ENCODE assay signal across 8 cellular contexts in the genomic region with DNA sequence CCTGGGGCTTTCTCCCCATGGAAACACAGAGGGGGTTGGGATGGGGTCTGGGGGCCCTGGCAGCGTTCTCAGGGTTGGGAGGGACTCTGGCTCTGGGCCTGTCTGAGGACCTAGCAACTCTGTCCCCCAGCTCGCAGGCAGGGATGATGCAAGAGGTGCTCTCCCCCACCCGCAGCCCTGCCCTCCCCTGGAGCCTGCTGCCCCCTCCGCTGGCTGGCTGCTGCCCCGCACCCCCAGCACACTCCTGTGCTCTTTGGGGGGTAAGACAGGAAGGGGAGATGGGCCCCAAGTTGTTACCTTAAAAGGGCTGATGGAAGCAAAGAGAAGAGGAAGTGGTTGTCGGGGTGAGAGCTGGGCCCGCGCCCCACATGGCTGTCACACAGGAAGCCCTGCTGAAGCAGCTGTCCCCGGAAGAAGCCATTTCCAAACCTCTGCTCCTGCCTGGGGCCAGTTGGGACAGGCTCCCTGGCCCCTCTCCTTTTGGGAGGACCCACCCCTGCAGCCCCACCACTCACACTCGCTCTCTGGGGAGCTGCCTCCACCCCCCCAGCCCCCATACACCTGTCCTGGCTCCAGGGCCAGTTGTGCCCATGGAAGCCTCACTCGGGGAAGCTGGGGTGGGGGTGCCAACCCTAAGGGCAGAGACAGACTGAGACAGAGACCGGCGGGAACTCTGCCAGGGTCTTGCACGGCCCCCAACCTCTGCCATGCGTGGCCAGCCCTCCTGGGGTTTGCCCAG. TPM values are rescaled to one million over a fixed set of nuclear protein-coding genes. Genes with fewer than 3 reads are reported as not detected.
DNase-seq lines count a peak whose midpoint lies in the region; ATAC-seq and TF ChIP-seq lines count a peak whose summit lies in the region.

No MANE protein-coding gene starts in this region.

- H3K9me3 Mint-ChIP-seq in CD8-positive, alpha-beta T cell: no peaks in the 10 kb centered on the region

- peak; percentile 51 for ATAC-seq in CD8-positive, alpha-beta T cell
- ATAC-seq in HG03064 (IDR thresholded peaks at IDR 0.05; ENCODE audit: low read depth, unreplicated experiment) (peak; percentile 31), GM21381 (IDR thresholded peaks at IDR 0.05; ENCODE audit: unreplicated experiment) (no peak)

- H3K27me3 ChIP-seq in CD8-positive, alpha-beta T cell (ENCODE audit: insufficient read depth, low read length): no peaks in the 10 kb centered on the region
- no peaks in the 10 kb centered on the region for H3K27me3 ChIP-seq in duodenal mucosa (ENCODE audit: control insufficient read depth in 1 of 2, insufficient read depth in 2 of 2, low read length in 2 of 2)

- H3K4me1 Mint-ChIP-seq in CD8-positive, alpha-beta T cell (ENCODE audit: low read depth): peaks cover 37% of the 10 kb centered on the region

- POLR2A ChIA-PET in CD8-positive, alpha-beta T cell (lab: Charles Lee): interaction anchor here (0.5 to 7.0 kb wide), 21 partner anchors 17 to 493 kb away, joined by 3 to 130 read pairs (median 4); a partner anchor contains a TSS

- peaks cover 42% of the 10 kb centered on the region for H3K36me3 ChIP-seq in CD8-positive, alpha-beta T cell (ENCODE audit: insufficient read depth, low read length)
- H3K36me3 ChIP-seq in duodenal mucosa (ENCODE audit: control insufficient read depth in 1 of 2, insufficient read depth in 2 of 2, low read length in 2 of 2): peaks cover 0 to 9% of the 10 kb centered on the region in 2 donors

- peak overlapping the region; percentile 95 for H3K4me3 Mint-ChIP-seq in CD8-positive, alpha-beta T cell

- H3K36me3 Mint-ChIP-seq in CD8-positive, alpha-beta T cell: peaks cover 36% of the 10 kb centered on the region

- H3K9me3 ChIP-seq in CD8-positive, alpha-beta T cell (ENCODE audit: low read length): no peaks in the 10 kb centered on the region
- no peaks in the 10 kb centered on the region for H3K9me3 ChIP-seq in duodenal mucosa (ENCODE audit: control insufficient read depth in 1 of 2, low read length in 2 of 2)

- intact Hi-C loops in CD8-positive, alpha-beta T cell (cut with DNase I, micrococcal nuclease): no loop called here

- DNase-seq in CD8-positive, alpha-beta T cell: peak; percentile 61 to 94 (median 84)
- DNase-seq in activated CD4-positive, alpha-beta T cell treated with anti-CD3 and anti-CD28 coated beads for 1 hour: peak; percentile 75
- peak; percentile 63 to 73 for DNase-seq in stimulated activated CD4-positive, alpha-beta T cell treated with anti-CD3 and anti-CD28 coated beads, Interleukin-12 subunit alpha, Interleukin-12 subunit beta, amount 100 ng/mL, for 24 hours (ENCODE audit: low read depth in 2 of 2)
- DNase-seq in NCI-H1694 (lab: John Stamatoyannopoulos, UW) (no peak), NCI-H1092 (lab: John Stamatoyannopoulos, UW) (no peak)

- H3K9ac ChIP-seq in duodenal mucosa (ENCODE audit: low read depth in 1 of 2, low read length in 2 of 2): peak overlapping the region; percentile 62 to 71

- CTCF ChIA-PET in CD8-positive, alpha-beta T cell (lab: Charles Lee): interaction anchor here (1.0 to 2.3 kb wide), 10 partner anchors 12 to 224 kb away, joined by 3 to 17 read pairs (median 4); a partner anchor contains a TSS

- peak overlapping the region; percentile 96 for H3K27ac Mint-ChIP-seq in CD8-positive, alpha-beta T cell

- H3K27ac ChIP-seq in CD8-positive, alpha-beta T cell (ENCODE audit: low read depth, low read length): peak overlapping the region; percentile 91
- H3K27ac ChIP-seq in duodenal mucosa (ENCODE audit: low read depth, low read length): peak overlapping the region; percentile 66

- peak overlapping the region; percentile 97 for H3K4me3 ChIP-seq in CD8-positive, alpha-beta T cell (ENCODE audit: low read depth, low read length)
- H3K4me3 ChIP-seq in duodenal mucosa (ENCODE audit: low read depth in 1 of 2, low read length in 2 of 2): peak overlapping the region; percentile 62 to 63

- no peaks in the 10 kb centered on the region for H3K27me3 Mint-ChIP-seq in CD8-positive, alpha-beta T cell (ENCODE audit: low read depth)

- TF ChIP-seq CTCF in CD8-positive, alpha-beta T cell (IDR thresholded peaks at IDR 0.05): no peak

- peaks cover 34% of the 10 kb centered on the region for H3K4me1 ChIP-seq in CD8-positive, alpha-beta T cell (ENCODE audit: insufficient read depth, low read length)
- H3K4me1 ChIP-seq in duodenal mucosa (ENCODE audit: control insufficient read depth in 1 of 2, insufficient read depth in 2 of 2, low read length in 2 of 2): peaks cover 14 to 36% of the 10 kb centered on the region in 2 donors

RNA-seq across cellular contexts. Expression of a gene that starts 2.5 kb away (rescaled TPM):
- total RNA-seq in CD8-positive, alpha-beta T cell: 100 to 1,000 TPM; 352 to 364 TPM

RNA-seq across cellular contexts. Expression of a gene that starts 7.6 kb away (rescaled TPM):
- total RNA-seq in CD8-positive, alpha-beta T cell: 10 to 100 TPM; 55.5 to 56.2 TPM

RNA-seq across cellular contexts. Expression of a gene that starts 7.8 kb away (rescaled TPM):
- total RNA-seq in CD8-positive, alpha-beta T cell: 10 to 100 TPM; 22.7 to 23.1 TPM

RNA-seq across cellular contexts. Expression of a gene that starts 13.2 kb away (rescaled TPM):
- 10 to 100 TPM; 15.1 to 17.8 TPM for total RNA-seq in CD8-positive, alpha-beta T cell

Comparison
In these comparisons a context has a peak if more than half of its experiments do, and no peak if none do; other contexts are left out.
1. DNase-seq: peak in CD8-positive, alpha-beta T cell (7 of 7), activated CD4-positive, alpha-beta T cell treated with anti-CD3 and anti-CD28 coated beads for 1 hour (single experiment) and stimulated activated CD4-positive, alpha-beta T cell treated with anti-CD3 and anti-CD28 coated beads, Interleukin-12 subunit alpha, Interleukin-12 subunit beta, amount 100 ng/mL, for 24 hours (2 of 2); none in NCI-H1694 (single experiment) and NCI-H1092 (single experiment).